Comparison of ENCODE assay signal across 16 cellular contexts in the genomic region with DNA sequence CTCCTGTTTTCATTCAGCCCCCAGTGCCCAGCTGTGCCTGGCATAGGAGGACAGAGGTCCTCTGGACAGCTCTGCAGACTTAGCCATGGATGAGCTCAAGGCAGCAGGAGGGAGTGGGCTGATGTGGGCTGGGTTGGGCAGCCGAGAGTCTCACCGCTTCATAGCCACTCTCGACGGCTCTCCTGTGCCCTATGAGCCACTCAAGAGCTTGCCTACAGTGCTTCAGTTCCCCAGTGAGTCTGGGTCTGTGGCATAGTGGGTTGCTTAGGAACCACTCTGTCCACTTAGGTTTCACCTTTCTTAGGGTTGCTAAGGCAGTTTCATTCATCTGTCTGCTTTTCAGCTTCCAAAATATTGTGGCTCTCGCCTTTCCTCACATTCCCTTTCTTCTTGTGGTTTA.
"Had no signal": no experiment of that assay in that cellular context is flagged by ENCODE, and none has a peak within 500 bp of the region (broad histone marks: within the 10 kb centered on the region; RNA-seq: fewer than 3 reads in every experiment).

No MANE protein-coding gene starts in this region.

- H3K9me3 ChIP-seq: breast epithelium, spleen, tibial artery had no signal

- DNase-seq: activated CD4-positive, alpha-beta T cell treated with anti-CD3 and anti-CD28 coated beads for 36 hours; activated CD4-positive, alpha-beta T cell treated with anti-CD3 and anti-CD28 coated beads, Interleukin-2, amount 50 U/mL, for 48 hours; activated gamma-delta T cell; cerebellar nuclear complex; cortex of kidney; erythroblast; occipital lobe; posterior cingulate gyrus; retina; spleen; stimulated activated CD8-positive, alpha-beta memory T cell treated with anti-CD3 and anti-CD28 coated beads, Interleukin-4, amount 100 ng/mL, for 48 hours; stimulated activated naive CD4-positive, alpha-beta T cell treated with Interleukin-2 at 50 U/mL for 16 hours; tibial artery had no signal

- H3K27ac ChIP-seq: breast epithelium, spleen, tibial artery had no signal

- H3K36me3 ChIP-seq: breast epithelium, spleen, tibial artery had no signal

- H3K27me3 ChIP-seq: spleen, tibial artery had no signal

- H3K4me3 ChIP-seq: breast epithelium, spleen, tibial artery had no signal

- H3K4me1 ChIP-seq: breast epithelium, spleen, tibial artery had no signal

- ATAC-seq: activated CD4-positive, alpha-beta T cell treated with anti-CD3 and anti-CD28 coated beads for 36 hours; left lobe of liver; WTC11 had no signal
